20 cellular contexts compared by ENCODE assay signal in the genomic region with DNA sequence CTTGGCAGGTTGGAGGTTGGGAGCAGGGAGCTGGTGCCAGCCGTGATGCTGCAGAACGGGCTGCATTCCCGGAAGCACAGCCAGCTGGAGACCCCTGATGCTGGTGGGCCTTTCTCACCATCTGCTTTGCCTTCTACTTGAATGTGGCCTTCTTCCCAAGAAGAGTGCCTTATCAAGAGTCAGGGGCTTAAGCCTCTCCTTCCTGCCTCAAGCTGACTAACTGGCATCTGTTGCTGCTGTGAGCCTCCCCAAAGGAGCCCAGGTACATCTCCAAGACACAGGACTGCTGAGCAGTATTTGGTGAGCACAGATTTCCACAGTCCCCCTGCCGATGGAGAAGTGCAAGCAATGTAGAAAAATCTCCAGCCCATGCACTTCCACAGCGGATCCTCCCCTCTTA. TPM values are rescaled to one million over a fixed set of nuclear protein-coding genes. Genes with fewer than 3 reads are reported as not detected.
A peak's percentile ranks its signal among the peaks of the same experiment; 100 is the strongest.
DNase-seq lines count a peak whose midpoint lies in the region; ATAC-seq and TF ChIP-seq lines count a peak whose summit lies in the region.
"Had no signal": no experiment of that assay in that cellular context is flagged by ENCODE, and none has a peak within 500 bp of the region (broad histone marks: within the 10 kb centered on the region; RNA-seq: fewer than 3 reads in every experiment).

No MANE protein-coding gene starts in this region.

- H3K4me3 ChIP-seq in WERI-Rb-1 (ENCODE audit: low read depth, low read length) (peak overlapping the region; percentile 11; the same call in 1 of the 2 replicates), MM.1S (ENCODE audit: low read length) (no peak overlapping the region)
- H3K4me3 ChIP-seq: GM23338, HAP-1, SJSA1 had no signal

- H3K4me1 Mint-ChIP-seq in natural killer cell treated with Interleukin-12 subunit alpha and Interleukin-12 subunit beta and Interleukin-15 and Interleukin-18, amount 100 ng/mL, for 72 hours (ENCODE audit: low read depth in 2 of 2), result peaks cover 35 to 45% of the 10 kb centered on the region in 2 donors
- H3K4me1 Mint-ChIP-seq in stimulated activated memory B cell treated with anti-CD40 and anti-IgM and Interleukin-4, amounts not matched to agents 10 μg/mL and 1 μg/mL and 100 μg/mL, for 72 hours, result peaks cover 32% of the 10 kb centered on the region

- H3K4me2 ChIP-seq in MM.1S (ENCODE audit: low read depth, low read length), result no peak overlapping the region
- H3K4me2 ChIP-seq: GM23338 had no signal

- H3K36me3 ChIP-seq in WERI-Rb-1, result no peaks in the 10 kb centered on the region
- no peaks in the 10 kb centered on the region for H3K36me3 ChIP-seq in MM.1S (replicated peaks; ENCODE audit: insufficient read depth, low read length)
- H3K36me3 ChIP-seq: HAP-1, SJSA1 had no signal

- no peaks in the 10 kb centered on the region for H3K9me2 ChIP-seq in MM.1S (replicated peaks; ENCODE audit: insufficient read depth, low read length)

- H4K20me1 ChIP-seq in MM.1S (ENCODE audit: insufficient read depth, low read length), result no peaks in the 10 kb centered on the region

- DNase-seq in NCI-H1694 (lab: John Stamatoyannopoulos, UW) (peak; percentile 84), NCI-H1694 treated with DMSO at 0.1 percent for 48 hours (lab: John Stamatoyannopoulos, UW) (no peak), NCI-H446 (lab: John Stamatoyannopoulos, UW) (peak; percentile 80 to 92), WERI-Rb-1 (peak; percentile 60), MM.1S (no peak)
- peak; percentile 13 for DNase-seq in stimulated activated CD8-positive, alpha-beta memory T cell treated with anti-CD3 and anti-CD28 coated beads, Interleukin-4, amount 100 ng/mL, for 48 hours
- DNase-seq in natural killer cell treated with Interleukin-12 subunit alpha and Interleukin-12 subunit beta and Interleukin-15 and Interleukin-18, amount 100 ng/mL, for 72 hours (ENCODE audit: low spot score), result no peak
- DNase-seq: ACHN; C1 segment of cervical spinal cord; KG1; NCI-H1930; NK-92 treated with Interleukin-12 subunit alpha and Interleukin-12 subunit beta, amount 100 ng/mL, for 24 hours had no signal

- no peaks in the 10 kb centered on the region for H3K36me3 Mint-ChIP-seq in natural killer cell treated with Interleukin-12 subunit alpha and Interleukin-12 subunit beta and Interleukin-15 and Interleukin-18, amount 100 ng/mL, for 72 hours
- no peaks in the 10 kb centered on the region for H3K36me3 Mint-ChIP-seq in stimulated activated memory B cell treated with anti-CD40 and anti-IgM and Interleukin-4, amounts not matched to agents 10 μg/mL and 1 μg/mL and 100 μg/mL, for 72 hours
- H3K36me3 Mint-ChIP-seq: CD8-positive, alpha-beta T cell had no signal

- H3K9me3 ChIP-seq in WERI-Rb-1 (ENCODE audit: severe bottlenecking) (peaks cover 4% of the 10 kb centered on the region), MM.1S (replicated peaks; ENCODE audit: insufficient read depth, low read length) (no peaks in the 10 kb centered on the region)
- H3K9me3 ChIP-seq: HAP-1, SJSA1 had no signal

- H3K9me3 Mint-ChIP-seq in natural killer cell treated with Interleukin-12 subunit alpha and Interleukin-12 subunit beta and Interleukin-15 and Interleukin-18, amount 100 ng/mL, for 72 hours, result no peaks in the 10 kb centered on the region
- H3K9me3 Mint-ChIP-seq in stimulated activated memory B cell treated with anti-CD40 and anti-IgM and Interleukin-4, amounts not matched to agents 10 μg/mL and 1 μg/mL and 100 μg/mL, for 72 hours, result no peaks in the 10 kb centered on the region
- H3K9me3 Mint-ChIP-seq: CD8-positive, alpha-beta T cell; GM23338; T-helper 1 cell treated with Interleukin-12 subunit alpha and Interleukin-12 subunit beta and Interleukin-4 antibody, amounts not matched to agents 30 μg/mL and 1 μg/mL, for 36 hours had no signal

- no peaks in the 10 kb centered on the region for H3F3A ChIP-seq in MM.1S (ENCODE audit: insufficient read depth, low read length)

- TF ChIP-seq CTCF in WERI-Rb-1 (IDR thresholded peaks at IDR 0.05; ENCODE audit: low read depth, low read length) (no peak), MM.1S (IDR thresholded peaks at IDR 0.05; ENCODE audit: low read length) (no peak)

- H3K27ac Mint-ChIP-seq in natural killer cell treated with Interleukin-12 subunit alpha and Interleukin-12 subunit beta and Interleukin-15 and Interleukin-18, amount 100 ng/mL, for 72 hours, result no peak overlapping the region
- H3K27ac Mint-ChIP-seq in stimulated activated memory B cell treated with anti-CD40 and anti-IgM and Interleukin-4, amounts not matched to agents 10 μg/mL and 1 μg/mL and 100 μg/mL, for 72 hours, result no peak overlapping the region
- H3K27ac Mint-ChIP-seq: CD8-positive, alpha-beta T cell; GM23338; T-helper 1 cell treated with Interleukin-12 subunit alpha and Interleukin-12 subunit beta and Interleukin-4 antibody, amounts not matched to agents 30 μg/mL and 1 μg/mL, for 36 hours had no signal

- H3K27ac ChIP-seq in WERI-Rb-1, result peak overlapping the region; percentile 76
- H3K27ac ChIP-seq in MM.1S (ENCODE audit: low read length), result no peak overlapping the region
- H3K27ac ChIP-seq: 22Rv1, HL-60, SJSA1 had no signal

- no peaks in the 10 kb centered on the region for H3K79me2 ChIP-seq in MM.1S (ENCODE audit: low read length)

- H3K4me3 Mint-ChIP-seq in natural killer cell treated with Interleukin-12 subunit alpha and Interleukin-12 subunit beta and Interleukin-15 and Interleukin-18, amount 100 ng/mL, for 72 hours, result no peak overlapping the region
- H3K4me3 Mint-ChIP-seq in stimulated activated memory B cell treated with anti-CD40 and anti-IgM and Interleukin-4, amounts not matched to agents 10 μg/mL and 1 μg/mL and 100 μg/mL, for 72 hours, result no peak overlapping the region
- H3K4me3 Mint-ChIP-seq: CD8-positive, alpha-beta T cell; GM23338; T-helper 1 cell treated with Interleukin-12 subunit alpha and Interleukin-12 subunit beta and Interleukin-4 antibody, amounts not matched to agents 30 μg/mL and 1 μg/mL, for 36 hours had no signal

- H3K4me1 ChIP-seq in MM.1S (ENCODE audit: low read length), result no peaks in the 10 kb centered on the region
- H3K4me1 ChIP-seq: HAP-1 had no signal

- no peak overlapping the region for H2AFZ ChIP-seq in MM.1S (ENCODE audit: low read length)
- H2AFZ ChIP-seq: GM23338 had no signal

- ATAC-seq in natural killer cell treated with Interleukin-12 subunit alpha and Interleukin-12 subunit beta and Interleukin-15 and Interleukin-18, amount 100 ng/mL, for 72 hours, result no peak
- no peak for ATAC-seq in stimulated activated memory B cell treated with anti-CD40 and anti-IgM and Interleukin-4, amounts not matched to agents 10 μg/mL and 1 μg/mL and 100 μg/mL, for 72 hours
- ATAC-seq: CD8-positive, alpha-beta T cell; GM23338 had no signal

- no peak overlapping the region for H3K9ac ChIP-seq in MM.1S (ENCODE audit: low read length)

- H3K27me3 ChIP-seq in WERI-Rb-1 (ENCODE audit: insufficient read depth, low read depth, severe bottlenecking) (no peaks in the 10 kb centered on the region), MM.1S (replicated peaks; ENCODE audit: insufficient read depth, low read length) (no peaks in the 10 kb centered on the region)
- H3K27me3 ChIP-seq: SJSA1 had no signal

- no peaks in the 10 kb centered on the region for H3K27me3 Mint-ChIP-seq in natural killer cell treated with Interleukin-12 subunit alpha and Interleukin-12 subunit beta and Interleukin-15 and Interleukin-18, amount 100 ng/mL, for 72 hours
- H3K27me3 Mint-ChIP-seq in stimulated activated memory B cell treated with anti-CD40 and anti-IgM and Interleukin-4, amounts not matched to agents 10 μg/mL and 1 μg/mL and 100 μg/mL, for 72 hours, result no peaks in the 10 kb centered on the region

RNA-seq across cellular contexts. Expression of gene HEG1, which starts 17.7 kb away (rescaled TPM):
- total RNA-seq in natural killer cell treated with Interleukin-12 subunit alpha and Interleukin-12 subunit beta and Interleukin-15 and Interleukin-18, amount 100 ng/mL, for 72 hours, result 10 to 100 TPM; 14.6 to 47.0 TPM

Comparison
In these comparisons a context has a peak if more than half of its experiments do, and no peak if none do; other contexts are left out.
1. DNase-seq: peak in NCI-H1694 (single experiment), NCI-H446 (2 of 2), WERI-Rb-1 (single experiment) and stimulated activated CD8-positive, alpha-beta memory T cell treated with anti-CD3 and anti-CD28 coated beads, Interleukin-4, amount 100 ng/mL, for 48 hours (single experiment); none in NCI-H1694 treated with DMSO at 0.1 percent for 48 hours (single experiment), MM.1S (single experiment) and natural killer cell treated with Interleukin-12 subunit alpha and Interleukin-12 subunit beta and Interleukin-15 and Interleukin-18, amount 100 ng/mL, for 72 hours (single experiment).